Comparison of ENCODE assay signal across 10 cellular contexts in the genomic region with DNA sequence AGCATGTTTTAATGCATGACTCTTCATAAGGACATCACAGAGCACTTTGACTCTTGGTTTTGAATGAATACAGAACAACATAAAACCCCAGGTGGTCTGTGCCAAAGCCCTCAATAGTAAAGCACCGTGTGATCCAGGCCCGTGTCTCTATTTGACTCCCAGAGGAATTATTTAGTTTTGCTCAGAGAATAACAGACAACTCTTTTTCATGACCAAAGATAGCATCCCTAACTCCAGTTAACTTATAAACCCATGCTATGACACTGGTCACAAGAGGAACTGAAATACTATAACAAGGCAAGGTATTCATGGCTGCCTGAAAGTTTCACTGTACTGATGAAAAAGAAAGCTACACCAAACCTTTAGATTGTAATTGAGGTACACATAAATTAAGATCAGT.
DNase-seq lines count a peak whose midpoint lies in the region; ATAC-seq and TF ChIP-seq lines count a peak whose summit lies in the region.
"Had no signal": no experiment of that assay in that cellular context is flagged by ENCODE, and none has a peak within 500 bp of the region (broad histone marks: within the 10 kb centered on the region; RNA-seq: fewer than 3 reads in every experiment).

No MANE protein-coding gene starts in this region.

- H3K4me3 Mint-ChIP-seq in CD4-positive, CD25-positive, alpha-beta regulatory T cell = peak overlapping the region; percentile 38 to 66 (median 60)
- no peak overlapping the region for H3K4me3 Mint-ChIP-seq in osteocyte (ENCODE audit: unreplicated experiment)
- H3K4me3 Mint-ChIP-seq: activated naive CD4-positive, alpha-beta T cell treated with anti-CD3 and anti-CD28 coated beads for 36 hours had no signal

- H3K27ac ChIP-seq in CD4-positive, CD25-positive, alpha-beta regulatory T cell (ENCODE audit: insufficient read depth, low read length, poor library complexity, severe bottlenecking) = peak overlapping the region; percentile 94
- H3K27ac ChIP-seq in MM.1S (ENCODE audit: low read length) (no peak overlapping the region), upper lobe of left lung (no peak overlapping the region)

- peaks cover 45% of the 10 kb centered on the region for H3K4me1 ChIP-seq in CD4-positive, CD25-positive, alpha-beta regulatory T cell (ENCODE audit: control insufficient read depth, insufficient read depth, low read length, poor library complexity, severe bottlenecking)
- H3K4me1 ChIP-seq in MM.1S (ENCODE audit: low read length) (no peaks in the 10 kb centered on the region), upper lobe of left lung (no peaks in the 10 kb centered on the region)

- H3K9ac ChIP-seq in MM.1S (ENCODE audit: low read length) = no peak overlapping the region

- TF ChIP-seq EP300 in upper lobe of left lung (IDR thresholded peaks at IDR 0.05) = no peak

- peaks cover 25% of the 10 kb centered on the region for H3K36me3 ChIP-seq in CD4-positive, CD25-positive, alpha-beta regulatory T cell (ENCODE audit: control insufficient read depth, insufficient read depth, low read length)
- H3K36me3 ChIP-seq in MM.1S (replicated peaks; ENCODE audit: insufficient read depth, low read length) (no peaks in the 10 kb centered on the region), upper lobe of left lung (no peaks in the 10 kb centered on the region)

- no peak for DNase-seq in CD4-positive, CD25-positive, alpha-beta regulatory T cell
- DNase-seq in MM.1S (no peak), osteocyte (ENCODE audit: extremely low spot score, unreplicated experiment) (no peak), upper lobe of left lung (no peak), foreskin fibroblast (no peak)
- DNase-seq: activated naive CD4-positive, alpha-beta T cell treated with anti-CD3 and anti-CD28 coated beads for 36 hours; Kasumi-1 had no signal

- peak overlapping the region; percentile 73 for H3K4me3 ChIP-seq in CD4-positive, CD25-positive, alpha-beta regulatory T cell (ENCODE audit: low read depth, low read length)
- H3K4me3 ChIP-seq in MM.1S (ENCODE audit: low read length) (no peak overlapping the region), upper lobe of left lung (no peak overlapping the region), foreskin fibroblast (ENCODE audit: low read depth in 1 of 2, low read length in 2 of 2) (no peak overlapping the region)

- no peaks in the 10 kb centered on the region for H3K79me2 ChIP-seq in MM.1S (ENCODE audit: low read length)

- H3K4me2 ChIP-seq in MM.1S (ENCODE audit: low read depth, low read length) = no peak overlapping the region

- peaks cover 35% of the 10 kb centered on the region for H3K36me3 Mint-ChIP-seq in CD4-positive, CD25-positive, alpha-beta regulatory T cell
- peaks cover 17% of the 10 kb centered on the region for H3K36me3 Mint-ChIP-seq in osteocyte (ENCODE audit: unreplicated experiment)

- WGBS in upper lobe of left lung, 2 donors = 72% methylated on average over 2 of the region's 2 CpGs

- no peaks in the 10 kb centered on the region; the same call in 1 of the 2 replicates for H3K9me2 ChIP-seq in MM.1S (replicated peaks; ENCODE audit: insufficient read depth, low read length)

- TF ChIP-seq CTCF in MM.1S (IDR thresholded peaks at IDR 0.05; ENCODE audit: low read length) (no peak), osteocyte (IDR thresholded peaks at IDR 0.05) (no peak), upper lobe of left lung (IDR thresholded peaks at IDR 0.05) (no peak), foreskin fibroblast (IDR thresholded peaks at IDR 0.05; ENCODE audit: low read depth, low read length) (no peak)

- no peaks in the 10 kb centered on the region for H3K9me3 ChIP-seq in CD4-positive, CD25-positive, alpha-beta regulatory T cell (ENCODE audit: control insufficient read depth in 2 of 2, low read length in 2 of 2)
- H3K9me3 ChIP-seq in MM.1S (replicated peaks; ENCODE audit: insufficient read depth, low read length) = no peaks in the 10 kb centered on the region
- H3K9me3 ChIP-seq in upper lobe of left lung = no peaks in the 10 kb centered on the region

- no peak overlapping the region for H2AFZ ChIP-seq in MM.1S (ENCODE audit: low read length)

- H3K27me3 ChIP-seq in CD4-positive, CD25-positive, alpha-beta regulatory T cell (ENCODE audit: control insufficient read depth, insufficient read depth, low read length) = no peaks in the 10 kb centered on the region
- H3K27me3 ChIP-seq in MM.1S (replicated peaks; ENCODE audit: insufficient read depth, low read length) (no peaks in the 10 kb centered on the region), upper lobe of left lung (no peaks in the 10 kb centered on the region)

- H4K20me1 ChIP-seq in MM.1S (ENCODE audit: insufficient read depth, low read length) = no peaks in the 10 kb centered on the region

- peaks cover 0 to 1% (median 0%) of the 10 kb centered on the region in 7 donors for H3K9me3 Mint-ChIP-seq in CD4-positive, CD25-positive, alpha-beta regulatory T cell
- H3K9me3 Mint-ChIP-seq in osteocyte (ENCODE audit: unreplicated experiment) = peaks cover 5% of the 10 kb centered on the region
- H3K9me3 Mint-ChIP-seq: activated naive CD4-positive, alpha-beta T cell treated with anti-CD3 and anti-CD28 coated beads for 36 hours had no signal

- no peak for TF ChIP-seq POLR2A in upper lobe of left lung (IDR thresholded peaks at IDR 0.05)

- no peaks in the 10 kb centered on the region for H3K27me3 Mint-ChIP-seq in CD4-positive, CD25-positive, alpha-beta regulatory T cell
- no peaks in the 10 kb centered on the region for H3K27me3 Mint-ChIP-seq in osteocyte (ENCODE audit: unreplicated experiment)

- H3K27ac Mint-ChIP-seq in CD4-positive, CD25-positive, alpha-beta regulatory T cell = peak overlapping the region; percentile 5 to 82 (median 32)
- H3K27ac Mint-ChIP-seq in osteocyte (ENCODE audit: unreplicated experiment) = no peak overlapping the region
- H3K27ac Mint-ChIP-seq: activated naive CD4-positive, alpha-beta T cell treated with anti-CD3 and anti-CD28 coated beads for 36 hours had no signal

- no peaks in the 10 kb centered on the region for H3F3A ChIP-seq in MM.1S (ENCODE audit: insufficient read depth, low read length)

- no peak for ATAC-seq in CD4-positive, CD25-positive, alpha-beta regulatory T cell (ENCODE audit: low read depth in 2 of 2)
- ATAC-seq in GM19035 (IDR thresholded peaks at IDR 0.05; ENCODE audit: unreplicated experiment) (peak; percentile 51), HG02588 (IDR thresholded peaks at IDR 0.05; ENCODE audit: unreplicated experiment) (peak; percentile 70), HG03442 (IDR thresholded peaks at IDR 0.05; ENCODE audit: unreplicated experiment) (peak; percentile 54), upper lobe of left lung (ENCODE audit: low FRiP score in 2 of 2) (no peak)

- peaks cover 34 to 61% (median 47%) of the 10 kb centered on the region in 4 donors for H3K4me1 Mint-ChIP-seq in CD4-positive, CD25-positive, alpha-beta regulatory T cell
- peaks cover 11% of the 10 kb centered on the region for H3K4me1 Mint-ChIP-seq in osteocyte (ENCODE audit: unreplicated experiment)

Comparison
In these comparisons a context has a peak if more than half of its experiments do, and no peak if none do; other contexts are left out.
1. ATAC-seq: peak in GM19035 (single experiment), HG02588 (single experiment) and HG03442 (single experiment); none in CD4-positive, CD25-positive, alpha-beta regulatory T cell (0 of 2) and upper lobe of left lung (0 of 2).